Comparison of ENCODE assay signal across 8 cellular contexts in genomic region chr13:20119960-20120359, GRCh38. TPM values are rescaled to one million over a fixed set of nuclear protein-coding genes. Genes with fewer than 3 reads are reported as not detected.
DNase-seq lines count a peak whose midpoint lies in the region; ATAC-seq and TF ChIP-seq lines count a peak whose summit lies in the region.

No MANE protein-coding gene starts in this region.

- H3K27me3 ChIP-seq in heart left ventricle, result no peaks in the 10 kb centered on the region
- H3K27me3 ChIP-seq in left ventricle myocardium inferior (ENCODE audit: low read depth), result peaks cover 15% of the 10 kb centered on the region
- no peaks in the 10 kb centered on the region for H3K27me3 ChIP-seq in body of pancreas
- no peaks in the 10 kb centered on the region for H3K27me3 ChIP-seq in muscle layer of colon (ENCODE audit: control insufficient read depth in 1 of 2, insufficient read depth in 2 of 2, low read length in 2 of 2)
- H3K27me3 ChIP-seq in upper lobe of left lung, result no peaks in the 10 kb centered on the region

- H3K27ac ChIP-seq in heart left ventricle (peak overlapping the region in 11 of 12 donors; percentile 2 to 94 (median 86)), left ventricle myocardium inferior (replicated peaks) (no peak overlapping the region), body of pancreas (peak overlapping the region in 3 of 4 donors; percentile 93 to 94 (median 93)), muscle layer of colon (ENCODE audit: low read depth, low read length) (peak overlapping the region; percentile 86), upper lobe of left lung (peak overlapping the region in 3 of 4 donors; percentile 78 to 88 (median 86))

- H3K9ac ChIP-seq in muscle layer of colon (ENCODE audit: low read length), result no peak overlapping the region

- 84 to 91% (median 84%) methylated on average over 3 of the region's 3 CpGs for WGBS in heart left ventricle, 4 donors
- 69 to 82% methylated on average over 3 of the region's 3 CpGs for WGBS in body of pancreas, 2 donors
- WGBS in upper lobe of left lung, 2 donors, result 70 to 88% methylated on average over 3 of the region's 3 CpGs

- H3K9me3 ChIP-seq in heart left ventricle (no peaks in the 10 kb centered on the region), left ventricle myocardium inferior (replicated peaks) (no peaks in the 10 kb centered on the region), body of pancreas (no peaks in the 10 kb centered on the region), muscle layer of colon (ENCODE audit: low read length) (no peaks in the 10 kb centered on the region), upper lobe of left lung (no peaks in the 10 kb centered on the region)

- no peak for TF ChIP-seq EP300 in upper lobe of left lung (IDR thresholded peaks at IDR 0.05)

- TF ChIP-seq CTCF in heart left ventricle (IDR thresholded peaks at IDR 0.05) (no peak), left ventricle myocardium inferior (IDR thresholded peaks at IDR 0.05; ENCODE audit: borderline replicate concordance) (no peak), body of pancreas (IDR thresholded peaks at IDR 0.05) (no peak), upper lobe of left lung (IDR thresholded peaks at IDR 0.05) (no peak), GM20000 (IDR thresholded peaks at IDR 0.05; ENCODE audit: extremely low read depth, missing control alignments) (no peak)

- H3K4me3 ChIP-seq in heart left ventricle (peak overlapping the region in 7 of 12 donors; percentile 11 to 58 (median 41)), left ventricle myocardium inferior (no peak overlapping the region), body of pancreas (no peak overlapping the region), muscle layer of colon (ENCODE audit: low read depth in 1 of 2, low read length in 2 of 2) (peak overlapping the region in 1 of 2 donors; percentile 70), upper lobe of left lung (peak overlapping the region in 3 of 4 donors; percentile 21 to 64 (median 38))

- no peak for ATAC-seq in heart left ventricle
- no peak for ATAC-seq in body of pancreas
- ATAC-seq in upper lobe of left lung (ENCODE audit: low FRiP score in 2 of 2), result no peak
- no peak for ATAC-seq in GM18505 (IDR thresholded peaks at IDR 0.05; ENCODE audit: unreplicated experiment)

- intact Hi-C loops in heart left ventricle (cut with DNase I) (no loop called here), left ventricle myocardium inferior (cut with micrococcal nuclease) (no loop called here), body of pancreas (cut with DNase I) (no loop called here)

- H3K4me1 ChIP-seq in heart left ventricle (peaks cover 0 to 20% (median 6%) of the 10 kb centered on the region in 12 donors), left ventricle myocardium inferior (peaks cover 22% of the 10 kb centered on the region), body of pancreas (peaks cover 21% of the 10 kb centered on the region), muscle layer of colon (ENCODE audit: insufficient read depth, low read length) (peaks cover 4% of the 10 kb centered on the region), upper lobe of left lung (peaks cover 6 to 14% (median 10%) of the 10 kb centered on the region in 4 donors)

- H3K36me3 ChIP-seq in heart left ventricle (no peaks in the 10 kb centered on the region), left ventricle myocardium inferior (no peaks in the 10 kb centered on the region), body of pancreas (replicated peaks in 1 of 2; ENCODE audit: insufficient read depth in 1 of 2, low read depth in 2 of 2) (no peaks in the 10 kb centered on the region), muscle layer of colon (ENCODE audit: insufficient read depth, low read length) (no peaks in the 10 kb centered on the region), upper lobe of left lung (no peaks in the 10 kb centered on the region)

- no peak for TF ChIP-seq POLR2A in heart left ventricle (IDR thresholded peaks at IDR 0.05)
- TF ChIP-seq POLR2A in body of pancreas (IDR thresholded peaks at IDR 0.05), result no peak
- TF ChIP-seq POLR2A in upper lobe of left lung (IDR thresholded peaks at IDR 0.05), result no peak
- no peak for TF ChIP-seq POLR2A in GM18505 (IDR thresholded peaks at IDR 0.05; ENCODE audit: borderline replicate concordance, extremely low read depth, insufficient read depth, insufficient read length)

- DNase-seq in heart left ventricle, result no peak
- DNase-seq in left ventricle myocardium inferior, result no peak
- no peak for DNase-seq in body of pancreas
- DNase-seq in upper lobe of left lung, result no peak
- no peak for DNase-seq in GM20000 (ENCODE audit: low spot score)
- DNase-seq in NK-92 treated with Interleukin-12 subunit alpha and Interleukin-12 subunit beta, amount 100 ng/mL, for 24 hours (lab: John Stamatoyannopoulos, UW), result no peak

RNA-seq across cellular contexts. Expression of gene GJA3, which starts 40.9 kb away (rescaled TPM):
- 10 to 100 TPM; 13.6 to 30.5 (median 17.9) TPM for total RNA-seq in heart left ventricle
- 1 to 10 TPM; 5.4 to 9.3 TPM for polyA plus RNA-seq in heart left ventricle
- total RNA-seq in left ventricle myocardium inferior, result 17.6 TPM
- not detected for total RNA-seq in body of pancreas
- total RNA-seq in upper lobe of left lung, result under 1 TPM in 2 of 6 donors, not detected in 4; 0.07 to 0.10 TPM

Comparison
In these comparisons a context has a peak if more than half of its experiments do, and no peak if none do; other contexts are left out.
1. H3K4me3 ChIP-seq: peak in heart left ventricle (7 of 12) and upper lobe of left lung (3 of 4); none in left ventricle myocardium inferior (single experiment) and body of pancreas (0 of 2).
2. RNA of gene GJA3, which starts 40.9 kb away (total RNA-seq): 13.6 to 30.5 TPM in heart left ventricle and 17.6 TPM in left ventricle myocardium inferior (single experiment); not detected in body of pancreas and 0.07 to 0.10 TPM in upper lobe of left lung; every median in the first group is over 10 times any median in the second.